Comparison of ENCODE assay signal across 9 cellular contexts in the genomic region with DNA sequence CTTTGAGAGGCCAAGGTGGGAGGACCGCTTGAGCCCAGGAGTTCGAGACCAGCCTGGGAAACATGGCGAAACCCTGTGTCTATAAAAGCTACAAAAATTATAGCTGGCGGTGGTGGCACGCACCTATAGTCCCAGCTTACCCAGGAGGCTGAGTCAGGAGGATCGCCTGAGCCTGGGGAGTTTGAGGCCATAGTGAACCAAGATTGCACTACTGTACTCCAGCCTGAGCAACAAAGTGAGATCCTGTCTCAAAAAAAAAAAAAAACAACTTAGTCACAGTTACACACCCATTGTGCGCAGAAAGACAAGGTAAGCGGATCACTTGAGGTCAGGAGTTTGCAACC. TPM values are rescaled to one million over a fixed set of nuclear protein-coding genes. Genes with fewer than 3 reads are reported as not detected.
DNase-seq lines count a peak whose midpoint lies in the region; ATAC-seq, FAIRE-seq and TF ChIP-seq lines count a peak whose summit lies in the region.
"Had no signal": no experiment of that assay in that cellular context is flagged by ENCODE, and none has a peak within 500 bp of the region (broad histone marks: within the 10 kb centered on the region; RNA-seq: fewer than 3 reads in every experiment).

No MANE protein-coding gene starts in this region.

- H3K9ac ChIP-seq in HepG2 (ENCODE audit: insufficient read depth, low read depth, low read length): no peak overlapping the region

- H3K27ac ChIP-seq in HepG2 (ENCODE audit: extremely low read length, insufficient read depth, low read length) (no peak overlapping the region), right lobe of liver (no peak overlapping the region), dorsolateral prefrontal cortex (peak overlapping the region in 36 of 59 donors; percentile 4 to 87 (median 68)), vagina (peak overlapping the region; percentile 2)
- H3K27ac ChIP-seq: uterus had no signal

- FAIRE-seq in HepG2 (lab: Jason Lieb, UNC): no peak
- FAIRE-seq: RCC 7860 had no signal

- TF ChIP-seq POLR2A in HepG2 (IDR thresholded peaks at IDR 0.05; ENCODE audit: insufficient read depth in 1 of 2, low read depth in 2 of 2, low read length in 2 of 2) (no peak), right lobe of liver (IDR thresholded peaks at IDR 0.05) (no peak), vagina (IDR thresholded peaks at IDR 0.05) (no peak)

- no peak for TF ChIP-seq EP300 in HepG2 (IDR thresholded peaks at IDR 0.05; ENCODE audit: low read depth in 2 of 2, low read length in 2 of 2)
- no peak for TF ChIP-seq EP300 in HepG2 (CRISPR knock-in tag; IDR thresholded peaks at IDR 0.05; ENCODE audit: borderline replicate concordance)

- H3K4me3 ChIP-seq in HepG2 (replicated peaks in 1 of 3; ENCODE audit: insufficient read depth in 1 of 3, low read depth in 2 of 3, low read length in 3 of 3) (no peak overlapping the region), right lobe of liver (no peak overlapping the region), dorsolateral prefrontal cortex (peak overlapping the region in 6 of 59 donors; percentile 18 to 47 (median 36)), vagina (peak overlapping the region in 1 of 2 donors; percentile 30)
- H3K4me3 ChIP-seq: uterus had no signal

- intact Hi-C loops in HepG2 (cut with micrococcal nuclease; ENCODE audit: unreplicated experiment) (loop anchor here (10.0 kb wide), 1 partner anchor 382 kb away; no protein-coding TSS in a partner anchor), right lobe of liver (cut with DNase I) (no loop called here), dorsolateral prefrontal cortex (cut with DNase I) (no loop called here), vagina (cut with DNase I) (no loop called here)

- no peak overlapping the region for H2AFZ ChIP-seq in HepG2 (ENCODE audit: low read length)

- POLR2A ChIA-PET in HepG2 (lab: Yijun Ruan, JAX): no interaction called here

- ATAC-seq in HepG2: no peak
- ATAC-seq in right lobe of liver: no peak
- ATAC-seq in HG03439 (IDR thresholded peaks at IDR 0.05; ENCODE audit: unreplicated experiment): no peak

- no peak for TF ChIP-seq CTCF in HepG2 (CRISPR knock-in tag; IDR thresholded peaks at IDR 0.05)
- no peak for TF ChIP-seq CTCF in right lobe of liver (IDR thresholded peaks at IDR 0.05)
- no peak for TF ChIP-seq CTCF in dorsolateral prefrontal cortex (IDR thresholded peaks at IDR 0.05 in 54 of 56, conservative IDR thresholded peaks at IDR 0.05 in 2 of 56; ENCODE audit: low read depth in 1 of 56, partially characterized antibody in 56 of 56)
- no peak for TF ChIP-seq CTCF in vagina (IDR thresholded peaks at IDR 0.05)

- H3K36me3 ChIP-seq in HepG2 (replicated peaks in 1 of 2; ENCODE audit: control insufficient read depth in 1 of 2, insufficient read depth in 2 of 2, low read length in 2 of 2) (no peaks in the 10 kb centered on the region), right lobe of liver (no peaks in the 10 kb centered on the region), vagina (no peaks in the 10 kb centered on the region)
- H3K36me3 ChIP-seq: uterus had no signal

- no peaks in the 10 kb centered on the region for H4K20me1 ChIP-seq in HepG2 (ENCODE audit: insufficient read depth, low read length)

- TF ChIP-seq RAD21 in HepG2 (CRISPR knock-in tag; IDR thresholded peaks at IDR 0.05): no peak

- no peaks in the 10 kb centered on the region for H3K79me2 ChIP-seq in HepG2 (ENCODE audit: insufficient read depth, low read length)

- H3K9me3 ChIP-seq in HepG2 (ENCODE audit: low read length): no peaks in the 10 kb centered on the region
- peaks cover 0 to 2% (median 0%) of the 10 kb centered on the region in 4 donors for H3K9me3 ChIP-seq in right lobe of liver
- no peaks in the 10 kb centered on the region for H3K9me3 ChIP-seq in vagina
- H3K9me3 ChIP-seq: uterus had no signal

- BruUV-seq in HepG2 (replicated peaks; lab: Mats Ljungman, UMichigan): no TSS peak

- no peak for DNase-seq in HepG2 (ENCODE audit: low spot score)
- DNase-seq in right lobe of liver: no peak
- DNase-seq in dorsolateral prefrontal cortex: no peak
- DNase-seq in vagina (ENCODE audit: extremely low spot score in 2 of 2): no peak
- no peak for DNase-seq in COLO829 (ENCODE audit: low spot score)
- DNase-seq: uterus had no signal

- 86% methylated on average over 8 of the region's 8 CpGs for WGBS in HepG2 (ENCODE audit: low lambda C conversion rate)
- 97% methylated on average over 3 of the region's 8 CpGs for WGBS in right lobe of liver (ENCODE audit: insufficient coverage, low coverage, low lambda C conversion rate, missing lambda C conversion rate)

- peaks cover 18% of the 10 kb centered on the region for H3K4me1 ChIP-seq in HepG2 (ENCODE audit: insufficient read depth, low read length)
- H3K4me1 ChIP-seq in right lobe of liver: no peaks in the 10 kb centered on the region
- H3K4me1 ChIP-seq in vagina: no peaks in the 10 kb centered on the region
- H3K4me1 ChIP-seq: uterus had no signal

- H3K27me3 ChIP-seq in HepG2 (ENCODE audit: control insufficient read depth in 1 of 2, insufficient read depth in 2 of 2, low read length in 2 of 2): peaks cover 2 to 16% of the 10 kb centered on the region in 2 experiments; a peak in 3 of 5 replicates
- H3K27me3 ChIP-seq in right lobe of liver: no peaks in the 10 kb centered on the region
- no peaks in the 10 kb centered on the region for H3K27me3 ChIP-seq in dorsolateral prefrontal cortex
- H3K27me3 ChIP-seq in vagina: no peaks in the 10 kb centered on the region
- H3K27me3 ChIP-seq: uterus had no signal

- H3K4me2 ChIP-seq in HepG2 (ENCODE audit: low read depth, low read length): peak overlapping the region; percentile 18; the same call in 1 of the 2 replicates

- in situ Hi-C loops in HepG2 (cut with HindIII; ENCODE audit: extremely low pct_ligation_motif_present, low pct_unique_long_range_greater_than_20kb): no loop called here

- CTCF ChIA-PET in HepG2 (lab: Yijun Ruan, JAX; ENCODE audit: low intra/inter-chr PET ratio, low total read pairs): interaction anchor here (1.1 to 1.3 kb wide), 2 partner anchors 34 to 381 kb away, joined by 3 to 6 read pairs; no protein-coding TSS in a partner anchor

RNA-seq across cellular contexts. Expression of gene DENND1C, which starts 0.7 kb away (rescaled TPM):
- total RNA-seq in HepG2 (2016; rRNA removed; fragmentation: Illumina TruSeq; extraction: Trizol): 0.04 TPM in 1 of 2 replicates, not detected in the other
- total RNA-seq in HepG2 (2016; cell fraction: cytosol; rRNA removed; fragmentation: Illumina TruSeq; extraction: Trizol; ENCODE audit: low read depth): not detected in 2 replicates
- total RNA-seq in HepG2 (2016; cell fraction: insoluble cytoplasmic fraction; rRNA removed; fragmentation: Illumina TruSeq; extraction: Trizol): 0.15 and 0.17 TPM in 2 replicates
- 0.21 TPM in 1 of 2 replicates, not detected in the other for total RNA-seq in HepG2 (2016; cell fraction: membrane; rRNA removed; fragmentation: Illumina TruSeq; extraction: Trizol)
- total RNA-seq in HepG2 (2016; cell fraction: nucleus; rRNA removed; fragmentation: Illumina TruSeq; extraction: Trizol): 0.13 TPM in 1 of 2 replicates, not detected in the other
- polyA plus RNA-seq in HepG2 (2011; rRNA removed): 0.73 and 0.90 TPM in 2 replicates
- polyA plus RNA-seq in HepG2 (2011; cell fraction: cytosol; rRNA removed): 0.44 and 0.58 TPM in 2 replicates
- polyA plus RNA-seq in HepG2 (2011; cell fraction: nucleus; rRNA removed): 1.4 and 1.9 TPM in 2 replicates
- 6.9 and 8.3 TPM in 2 replicates for polyA plus RNA-seq in HepG2 (2012)
- polyA plus RNA-seq in HepG2 (2016; cell fraction: cytosol; fragmentation: Illumina TruSeq; extraction: Trizol; ENCODE audit: low read depth): 0.07 and 0.09 TPM in 2 replicates
- polyA plus RNA-seq in HepG2 (2016; cell fraction: insoluble cytoplasmic fraction; fragmentation: Illumina TruSeq; extraction: Trizol; ENCODE audit: low read depth): 0.15 and 0.23 TPM in 2 replicates
- polyA plus RNA-seq in HepG2 (2016; cell fraction: membrane; fragmentation: Illumina TruSeq; extraction: Trizol; ENCODE audit: low read depth): 0.22 and 0.23 TPM in 2 replicates
- 0.51 and 1.3 TPM in 2 replicates for polyA plus RNA-seq in HepG2 (2016; cell fraction: nucleus; fragmentation: Illumina TruSeq; extraction: Trizol; ENCODE audit: insufficient read depth, low read depth)
- polyA minus RNA-seq in HepG2 (2011; rRNA and poly(A)+ RNA removed; ENCODE audit: low replicate concordance): 0.14 and 0.19 TPM in 2 replicates
- polyA minus RNA-seq in HepG2 (2011; cell fraction: cytosol; rRNA and poly(A)+ RNA removed): not detected in 2 replicates
- 0.13 and 0.87 TPM in 2 replicates for polyA minus RNA-seq in HepG2 (2011; cell fraction: nucleus; rRNA and poly(A)+ RNA removed)
- 1 to 10 TPM in 5 of 6 experiments, under 1 TPM in 1; 0.90 to 2.7 (median 1.8) TPM for total RNA-seq in right lobe of liver
- 1 to 10 TPM in 117 of 120 experiments, under 1 TPM in 3; 0.65 to 5.4 (median 2.4) TPM for total RNA-seq in dorsolateral prefrontal cortex
- 2.9 TPM for total RNA-seq in vagina
- total RNA-seq: pulmonary artery endothelial cell had no signal

RNA-seq across cellular contexts. Expression of gene CRB3, which starts 18.2 kb away (rescaled TPM):
- total RNA-seq in HepG2 (2016; rRNA removed; fragmentation: Illumina TruSeq; extraction: Trizol): 21.9 and 25.6 TPM in 2 replicates
- total RNA-seq in HepG2 (2016; cell fraction: cytosol; rRNA removed; fragmentation: Illumina TruSeq; extraction: Trizol; ENCODE audit: low read depth): 34.9 and 45.5 TPM in 2 replicates
- total RNA-seq in HepG2 (2016; cell fraction: insoluble cytoplasmic fraction; rRNA removed; fragmentation: Illumina TruSeq; extraction: Trizol): 20.4 and 26.4 TPM in 2 replicates
- total RNA-seq in HepG2 (2016; cell fraction: membrane; rRNA removed; fragmentation: Illumina TruSeq; extraction: Trizol): 39.1 and 47.5 TPM in 2 replicates
- total RNA-seq in HepG2 (2016; cell fraction: nucleus; rRNA removed; fragmentation: Illumina TruSeq; extraction: Trizol): 16.4 and 16.8 TPM in 2 replicates
- polyA plus RNA-seq in HepG2 (2011; rRNA removed): 10.6 and 12.5 TPM in 2 replicates
- polyA plus RNA-seq in HepG2 (2011; cell fraction: cytosol; rRNA removed): 13.5 and 23.8 TPM in 2 replicates
- 15.9 and 16.5 TPM in 2 replicates for polyA plus RNA-seq in HepG2 (2011; cell fraction: nucleus; rRNA removed)
- 5.0 and 7.1 TPM in 2 replicates for polyA plus RNA-seq in HepG2 (2012)
- 39.3 and 47.3 TPM in 2 replicates for polyA plus RNA-seq in HepG2 (2016; cell fraction: cytosol; fragmentation: Illumina TruSeq; extraction: Trizol; ENCODE audit: low read depth)
- polyA plus RNA-seq in HepG2 (2016; cell fraction: insoluble cytoplasmic fraction; fragmentation: Illumina TruSeq; extraction: Trizol; ENCODE audit: low read depth): 17.8 and 19.5 TPM in 2 replicates
- 32.7 and 32.9 TPM in 2 replicates for polyA plus RNA-seq in HepG2 (2016; cell fraction: membrane; fragmentation: Illumina TruSeq; extraction: Trizol; ENCODE audit: low read depth)
- 21.1 and 24.5 TPM in 2 replicates for polyA plus RNA-seq in HepG2 (2016; cell fraction: nucleus; fragmentation: Illumina TruSeq; extraction: Trizol; ENCODE audit: insufficient read depth, low read depth)
- 4.1 and 21.4 TPM in 2 replicates for polyA minus RNA-seq in HepG2 (2011; rRNA and poly(A)+ RNA removed; ENCODE audit: low replicate concordance)
- 6.7 and 8.7 TPM in 2 replicates for polyA minus RNA-seq in HepG2 (2011; cell fraction: cytosol; rRNA and poly(A)+ RNA removed)
- 3.2 and 4.1 TPM in 2 replicates for polyA minus RNA-seq in HepG2 (2011; cell fraction: nucleus; rRNA and poly(A)+ RNA removed)
- total RNA-seq in right lobe of liver: 10 to 100 TPM; 20.6 to 56.1 (median 23.0) TPM
- total RNA-seq in dorsolateral prefrontal cortex: 1 to 10 TPM in 23 of 120 experiments, under 1 TPM in 49, not detected in 48; 0.36 to 2.8 (median 0.83) TPM
- total RNA-seq in vagina: 4.9 TPM

RNA-seq across cellular contexts. Expression of gene TUBB4A, which starts 19.8 kb away (rescaled TPM):
- not detected in 2 replicates for total RNA-seq in HepG2 (2016; rRNA removed; fragmentation: Illumina TruSeq; extraction: Trizol)
- total RNA-seq in HepG2 (2016; cell fraction: cytosol; rRNA removed; fragmentation: Illumina TruSeq; extraction: Trizol; ENCODE audit: low read depth): not detected in 2 replicates
- total RNA-seq in HepG2 (2016; cell fraction: insoluble cytoplasmic fraction; rRNA removed; fragmentation: Illumina TruSeq; extraction: Trizol): not detected in 2 replicates
- total RNA-seq in HepG2 (2016; cell fraction: membrane; rRNA removed; fragmentation: Illumina TruSeq; extraction: Trizol): not detected in 2 replicates
- not detected in 2 replicates for total RNA-seq in HepG2 (2016; cell fraction: nucleus; rRNA removed; fragmentation: Illumina TruSeq; extraction: Trizol)
- polyA plus RNA-seq in HepG2 (2011; rRNA removed): 0.21 TPM in 1 of 2 replicates, not detected in the other
- 0.18 TPM in 1 of 2 replicates, not detected in the other for polyA plus RNA-seq in HepG2 (2011; cell fraction: cytosol; rRNA removed)
- polyA plus RNA-seq in HepG2 (2011; cell fraction: nucleus; rRNA removed): 0.12 TPM in 1 of 2 replicates, not detected in the other
- polyA plus RNA-seq in HepG2 (2012): 0.16 and 0.45 TPM in 2 replicates
- polyA plus RNA-seq in HepG2 (2016; cell fraction: cytosol; fragmentation: Illumina TruSeq; extraction: Trizol; ENCODE audit: low read depth): not detected in 2 replicates
- polyA plus RNA-seq in HepG2 (2016; cell fraction: insoluble cytoplasmic fraction; fragmentation: Illumina TruSeq; extraction: Trizol; ENCODE audit: low read depth): not detected in 2 replicates
- polyA plus RNA-seq in HepG2 (2016; cell fraction: membrane; fragmentation: Illumina TruSeq; extraction: Trizol; ENCODE audit: low read depth): 0.09 TPM in 1 of 2 replicates, not detected in the other
- polyA plus RNA-seq in HepG2 (2016; cell fraction: nucleus; fragmentation: Illumina TruSeq; extraction: Trizol; ENCODE audit: insufficient read depth, low read depth): not detected in 2 replicates
- polyA minus RNA-seq in HepG2 (2011; rRNA and poly(A)+ RNA removed; ENCODE audit: low replicate concordance): 1.1 TPM in 1 of 2 replicates, not detected in the other
- not detected in 2 replicates for polyA minus RNA-seq in HepG2 (2011; cell fraction: cytosol; rRNA and poly(A)+ RNA removed)
- 0.26 TPM in 1 of 2 replicates, not detected in the other for polyA minus RNA-seq in HepG2 (2011; cell fraction: nucleus; rRNA and poly(A)+ RNA removed)
- 10 to 100 TPM in 2 of 6 experiments, 1 to 10 TPM in 1, under 1 TPM in 3; 0.24 to 19.2 (median 1.4) TPM for total RNA-seq in right lobe of liver
- total RNA-seq in dorsolateral prefrontal cortex: 1,000 to 10,000 TPM in 16 of 120 experiments, 100 to 1,000 TPM in 104; 306 to 1,743 (median 779) TPM
- 5.6 TPM for total RNA-seq in vagina

RNA-seq across cellular contexts. Expression of gene SLC25A23, which starts 22.7 kb away (rescaled TPM):
- total RNA-seq in HepG2 (2016; rRNA removed; fragmentation: Illumina TruSeq; extraction: Trizol) (15.2 and 16.5 TPM in 2 replicates), right lobe of liver (10 to 100 TPM; 23.3 to 50.0 (median 30.0) TPM), dorsolateral prefrontal cortex (100 to 1,000 TPM; 113 to 321 (median 206) TPM), vagina (27.5 TPM)
- 26.3 and 28.9 TPM in 2 replicates for total RNA-seq in HepG2 (2016; cell fraction: cytosol; rRNA removed; fragmentation: Illumina TruSeq; extraction: Trizol; ENCODE audit: low read depth)
- total RNA-seq in HepG2 (2016; cell fraction: insoluble cytoplasmic fraction; rRNA removed; fragmentation: Illumina TruSeq; extraction: Trizol): 13.3 and 14.6 TPM in 2 replicates
- 50.4 and 52.4 TPM in 2 replicates for total RNA-seq in HepG2 (2016; cell fraction: membrane; rRNA removed; fragmentation: Illumina TruSeq; extraction: Trizol)
- total RNA-seq in HepG2 (2016; cell fraction: nucleus; rRNA removed; fragmentation: Illumina TruSeq; extraction: Trizol): 9.1 and 11.0 TPM in 2 replicates
- 12.4 and 13.2 TPM in 2 replicates for polyA plus RNA-seq in HepG2 (2011; rRNA removed)
- polyA plus RNA-seq in HepG2 (2011; cell fraction: cytosol; rRNA removed): 12.8 and 15.5 TPM in 2 replicates
- polyA plus RNA-seq in HepG2 (2011; cell fraction: nucleus; rRNA removed): 19.1 and 20.9 TPM in 2 replicates
- polyA plus RNA-seq in HepG2 (2012): 19.4 and 21.6 TPM in 2 replicates
- polyA plus RNA-seq in HepG2 (2016; cell fraction: cytosol; fragmentation: Illumina TruSeq; extraction: Trizol; ENCODE audit: low read depth): 47.4 and 51.9 TPM in 2 replicates
- polyA plus RNA-seq in HepG2 (2016; cell fraction: insoluble cytoplasmic fraction; fragmentation: Illumina TruSeq; extraction: Trizol; ENCODE audit: low read depth): 30.3 and 41.9 TPM in 2 replicates
- 83.9 and 107 TPM in 2 replicates for polyA plus RNA-seq in HepG2 (2016; cell fraction: membrane; fragmentation: Illumina TruSeq; extraction: Trizol; ENCODE audit: low read depth)
- polyA plus RNA-seq in HepG2 (2016; cell fraction: nucleus; fragmentation: Illumina TruSeq; extraction: Trizol; ENCODE audit: insufficient read depth, low read depth): 30.2 and 30.9 TPM in 2 replicates
- polyA minus RNA-seq in HepG2 (2011; rRNA and poly(A)+ RNA removed; ENCODE audit: low replicate concordance): 16.3 and 18.2 TPM in 2 replicates
- polyA minus RNA-seq in HepG2 (2011; cell fraction: cytosol; rRNA and poly(A)+ RNA removed): 13.7 and 14.5 TPM in 2 replicates
- 5.0 and 5.5 TPM in 2 replicates for polyA minus RNA-seq in HepG2 (2011; cell fraction: nucleus; rRNA and poly(A)+ RNA removed)

RNA-seq across cellular contexts. Expression of gene TNFSF9, which starts 48.5 kb away (rescaled TPM):
- total RNA-seq in HepG2 (2016; rRNA removed; fragmentation: Illumina TruSeq; extraction: Trizol): 0.20 and 1.0 TPM in 2 replicates
- 0.26 and 0.30 TPM in 2 replicates for total RNA-seq in HepG2 (2016; cell fraction: cytosol; rRNA removed; fragmentation: Illumina TruSeq; extraction: Trizol; ENCODE audit: low read depth)
- 0.25 and 0.84 TPM in 2 replicates for total RNA-seq in HepG2 (2016; cell fraction: insoluble cytoplasmic fraction; rRNA removed; fragmentation: Illumina TruSeq; extraction: Trizol)
- 0.49 and 0.62 TPM in 2 replicates for total RNA-seq in HepG2 (2016; cell fraction: membrane; rRNA removed; fragmentation: Illumina TruSeq; extraction: Trizol)
- total RNA-seq in HepG2 (2016; cell fraction: nucleus; rRNA removed; fragmentation: Illumina TruSeq; extraction: Trizol): 0.78 and 0.90 TPM in 2 replicates
- 1.5 and 1.8 TPM in 2 replicates for polyA plus RNA-seq in HepG2 (2011; rRNA removed)
- polyA plus RNA-seq in HepG2 (2011; cell fraction: cytosol; rRNA removed): 1.0 and 1.7 TPM in 2 replicates
- 1.2 and 1.4 TPM in 2 replicates for polyA plus RNA-seq in HepG2 (2011; cell fraction: nucleus; rRNA removed)
- polyA plus RNA-seq in HepG2 (2012): 1.5 and 2.6 TPM in 2 replicates
- 0.10 and 0.31 TPM in 2 replicates for polyA plus RNA-seq in HepG2 (2016; cell fraction: cytosol; fragmentation: Illumina TruSeq; extraction: Trizol; ENCODE audit: low read depth)
- 0.24 and 0.45 TPM in 2 replicates for polyA plus RNA-seq in HepG2 (2016; cell fraction: insoluble cytoplasmic fraction; fragmentation: Illumina TruSeq; extraction: Trizol; ENCODE audit: low read depth)
- 0.22 and 0.38 TPM in 2 replicates for polyA plus RNA-seq in HepG2 (2016; cell fraction: membrane; fragmentation: Illumina TruSeq; extraction: Trizol; ENCODE audit: low read depth)
- polyA plus RNA-seq in HepG2 (2016; cell fraction: nucleus; fragmentation: Illumina TruSeq; extraction: Trizol; ENCODE audit: insufficient read depth, low read depth): 1.9 and 2.1 TPM in 2 replicates
- 1.4 and 15.3 TPM in 2 replicates for polyA minus RNA-seq in HepG2 (2011; rRNA and poly(A)+ RNA removed; ENCODE audit: low replicate concordance)
- polyA minus RNA-seq in HepG2 (2011; cell fraction: cytosol; rRNA and poly(A)+ RNA removed): 0.40 and 1.7 TPM in 2 replicates
- polyA minus RNA-seq in HepG2 (2011; cell fraction: nucleus; rRNA and poly(A)+ RNA removed): 1.2 and 1.5 TPM in 2 replicates
- 1 to 10 TPM in 1 of 6 experiments, under 1 TPM in 2, not detected in 3; 0.27 to 1.6 (median 0.55) TPM for total RNA-seq in right lobe of liver
- 10 to 100 TPM in 3 of 120 experiments, 1 to 10 TPM in 117; 2.4 to 16.3 (median 4.8) TPM for total RNA-seq in dorsolateral prefrontal cortex
- total RNA-seq in vagina: 7.9 TPM

Comparison
In these comparisons a context has a peak if more than half of its experiments do, and no peak if none do; other contexts are left out.
1. H3K27ac ChIP-seq: peak in dorsolateral prefrontal cortex (36 of 59) and vagina (single experiment); none in HepG2 (single experiment) and right lobe of liver (0 of 3).
2. RNA of gene TUBB4A, which starts 19.8 kb away (total RNA-seq): 306 to 1,743 TPM in dorsolateral prefrontal cortex; 5.6 TPM in vagina (single experiment), 0.24 to 19.2 TPM in right lobe of liver and not detected in HepG2; every median in the first group is over 10 times any median in the second.